ENCODE assay signal across 8 cellular contexts in genomic region chr9:131657031-131657377, GRCh38.
DNase-seq lines count a peak whose midpoint lies in the region; ATAC-seq and TF ChIP-seq lines count a peak whose summit lies in the region.

No MANE protein-coding gene starts in this region.

- no peaks in the 10 kb centered on the region for H3K9me3 ChIP-seq in KOPT-K1 (ENCODE audit: insufficient read depth, low read length, poor library complexity, severe bottlenecking)
- H3K9me3 ChIP-seq in uterus = no peaks in the 10 kb centered on the region

- no peak overlapping the region for H3K4me3 ChIP-seq in dorsolateral prefrontal cortex
- no peak overlapping the region for H3K4me3 ChIP-seq in uterus

- peak; percentile 32 for ATAC-seq in GM21515 (IDR thresholded peaks at IDR 0.05; ENCODE audit: unreplicated experiment)
- ATAC-seq in stimulated activated naive B cell treated with anti-CD40 and anti-IgM and Interleukin-4, amounts not matched to agents 10 μg/mL and 1 μg/mL and 100 μg/mL, for 72 hours (replicated peaks) = peak; percentile 6 to 11
- no peak for ATAC-seq in sciatic nerve

- TF ChIP-seq CTCF in dorsolateral prefrontal cortex (IDR thresholded peaks at IDR 0.05 in 54 of 56, conservative IDR thresholded peaks at IDR 0.05 in 2 of 56; ENCODE audit: low read depth in 1 of 56, partially characterized antibody in 56 of 56) (no peak), uterus (IDR thresholded peaks at IDR 0.05) (no peak)

- H3K27ac ChIP-seq in KOPT-K1 (ENCODE audit: low read depth, low read length, poor library complexity, severe bottlenecking) = peak overlapping the region; percentile 42
- H3K27ac ChIP-seq in dorsolateral prefrontal cortex = peak overlapping the region in 47 of 59 donors; percentile 2 to 79 (median 55)
- H3K27ac ChIP-seq in uterus = peak overlapping the region in 1 of 2 donors; percentile 34

- peak overlapping the region; percentile 47 to 79 for H3K4me3 Mint-ChIP-seq in stimulated activated naive B cell treated with anti-CD40 and anti-IgM and Interleukin-4, amounts not matched to agents 10 μg/mL and 1 μg/mL and 100 μg/mL, for 72 hours

- no peaks in the 10 kb centered on the region for H3K27me3 ChIP-seq in dorsolateral prefrontal cortex
- no peaks in the 10 kb centered on the region for H3K27me3 ChIP-seq in uterus

- no peaks in the 10 kb centered on the region for H3K27me3 Mint-ChIP-seq in stimulated activated naive B cell treated with anti-CD40 and anti-IgM and Interleukin-4, amounts not matched to agents 10 μg/mL and 1 μg/mL and 100 μg/mL, for 72 hours

- H3K27ac Mint-ChIP-seq in stimulated activated naive B cell treated with anti-CD40 and anti-IgM and Interleukin-4, amounts not matched to agents 10 μg/mL and 1 μg/mL and 100 μg/mL, for 72 hours = peak overlapping the region; percentile 98

- H3K36me3 ChIP-seq in KOPT-K1 (ENCODE audit: insufficient read depth, low read length) = no peaks in the 10 kb centered on the region
- H3K36me3 ChIP-seq in uterus = no peaks in the 10 kb centered on the region

- DNase-seq in dorsolateral prefrontal cortex (no peak), uterus (no peak), NCI-H1417 treated with DMSO at 0.1 percent for 48 hours (lab: John Stamatoyannopoulos, UW) (no peak), sciatic nerve (ENCODE audit: low spot score) (no peak)
- DNase-seq in stimulated activated naive B cell treated with anti-CD40 and anti-IgM and Interleukin-4, amounts not matched to agents 10 μg/mL and 1 μg/mL and 100 μg/mL, for 72 hours = no peak
- no peak for DNase-seq in stimulated activated CD4-positive, alpha-beta T cell treated with anti-CD3 and anti-CD28 coated beads, Interleukin-15, amount 100 ng/mL, for 24 hours

- no peaks in the 10 kb centered on the region for H3K4me1 ChIP-seq in uterus

- no peak for TF ChIP-seq POLR2A in uterus (IDR thresholded peaks at IDR 0.05)

- peaks cover 42 to 53% of the 10 kb centered on the region in 2 donors for H3K36me3 Mint-ChIP-seq in stimulated activated naive B cell treated with anti-CD40 and anti-IgM and Interleukin-4, amounts not matched to agents 10 μg/mL and 1 μg/mL and 100 μg/mL, for 72 hours

- H3K9me3 Mint-ChIP-seq in stimulated activated naive B cell treated with anti-CD40 and anti-IgM and Interleukin-4, amounts not matched to agents 10 μg/mL and 1 μg/mL and 100 μg/mL, for 72 hours = peaks cover 0 to 3% of the 10 kb centered on the region in 2 donors

- peaks cover 53 to 84% of the 10 kb centered on the region in 2 donors for H3K4me1 Mint-ChIP-seq in stimulated activated naive B cell treated with anti-CD40 and anti-IgM and Interleukin-4, amounts not matched to agents 10 μg/mL and 1 μg/mL and 100 μg/mL, for 72 hours

- intact Hi-C loops in dorsolateral prefrontal cortex (cut with DNase I) = loop anchor here (5.0 to 10.0 kb wide), 2 partner anchors 78 to 80 kb away; no protein-coding TSS in a partner anchor
- intact Hi-C loops in uterus (cut with DNase I; ENCODE audit: low total_unique reads) = no loop called here
- intact Hi-C loops in sciatic nerve (cut with DNase I) = loop anchor here (10.0 kb wide), 1 partner anchor 62 kb away; no protein-coding TSS in a partner anchor
